Comparison of ENCODE assay signal across 20 cellular contexts in genomic region chr4:37948542-37948941, GRCh38. TPM values are rescaled to one million over a fixed set of nuclear protein-coding genes. Genes with fewer than 3 reads are reported as not detected.
DNase-seq lines count a peak whose midpoint lies in the region; ATAC-seq, FAIRE-seq and TF ChIP-seq lines count a peak whose summit lies in the region.
"Had no signal": no experiment of that assay in that cellular context is flagged by ENCODE, and none has a peak within 500 bp of the region (broad histone marks: within the 10 kb centered on the region; RNA-seq: fewer than 3 reads in every experiment).

No MANE protein-coding gene starts in this region.

- POLR2A ChIA-PET in GM12878 (lab: Charles Lee), result no interaction called here

- no peak for FAIRE-seq in GM12878 (lab: Jason Lieb, UNC)
- FAIRE-seq: A549, GM12892 had no signal

- DNase-seq in activated T-cell treated with anti-CD3 and anti-CD28 coated beads, Interleukin-2, amount 50 U/mL, for 72 hours, result no peak
- DNase-seq in activated T-cell treated with anti-CD3 and anti-CD28 coated beads, Interleukin-2, amount 50 U/mL, for 24 hours, result no peak
- DNase-seq in GM12878 (ENCODE audit: low read depth, low spot score) (peak; percentile 13), upper lobe of right lung (no peak)
- DNase-seq in stimulated activated naive CD8-positive, alpha-beta T cell treated with anti-CD3 and anti-CD28 coated beads, Interleukin-15, Interleukin-2, amounts not matched to agents 100 U/mL and 50 U/mL, for 24 hours, result no peak
- DNase-seq: activated CD4-positive, alpha-beta T cell treated with anti-CD3 and anti-CD28 coated beads, Interleukin-2, amount 10 ng/mL, durations not matched to agents 24 days and 14 days; anterior cingulate cortex; central memory CD4-positive, alpha-beta T cell; GF-D8; left lung; NCI-H187 treated with DMSO at 0.1 percent for 48 hours; NCI-H446 treated with DMSO at 0.1 percent for 48 hours; testis had no signal

- H3K27ac ChIP-seq in GM12878 (ENCODE audit: control insufficient read depth, insufficient read depth) (no peak overlapping the region), upper lobe of right lung (no peak overlapping the region)
- H3K27ac ChIP-seq: A549, C4-2B, left lung, testis had no signal

- H3K79me2 ChIP-seq in GM12878 (ENCODE audit: control insufficient read depth, insufficient read depth, low read length), result no peaks in the 10 kb centered on the region; the same call in 1 of the 2 replicates

- H3K9me3 ChIP-seq in GM12878 (replicated peaks; ENCODE audit: control insufficient read depth, insufficient read depth, low read length), result no peaks in the 10 kb centered on the region
- H3K9me3 ChIP-seq in upper lobe of right lung, result no peaks in the 10 kb centered on the region
- H3K9me3 ChIP-seq: A549, left lung, testis had no signal

- H3K27ac Mint-ChIP-seq in activated T-cell treated with anti-CD3 and anti-CD28 coated beads, Interleukin-2, amount 50 U/mL, for 72 hours, result no peak overlapping the region
- no peak overlapping the region for H3K27ac Mint-ChIP-seq in activated T-cell treated with anti-CD3 and anti-CD28 coated beads, Interleukin-2, amount 50 U/mL, for 24 hours
- H3K27ac Mint-ChIP-seq: activated CD4-positive, alpha-beta T cell treated with anti-CD3 and anti-CD28 coated beads, Interleukin-2, amount 10 ng/mL, durations not matched to agents 24 days and 14 days had no signal

- SMC1A ChIA-PET in GM12878 (lab: Charles Lee; ENCODE audit: uncharacterized antibody, unreplicated experiment), result interaction anchor here (0.9 kb wide), 1 partner anchor 53 kb away, joined by 3 read pairs; no protein-coding TSS in a partner anchor

- no peak overlapping the region for H3K4me3 Mint-ChIP-seq in activated T-cell treated with anti-CD3 and anti-CD28 coated beads, Interleukin-2, amount 50 U/mL, for 72 hours
- no peak overlapping the region for H3K4me3 Mint-ChIP-seq in activated T-cell treated with anti-CD3 and anti-CD28 coated beads, Interleukin-2, amount 50 U/mL, for 24 hours
- H3K4me3 Mint-ChIP-seq: activated CD4-positive, alpha-beta T cell treated with anti-CD3 and anti-CD28 coated beads, Interleukin-2, amount 10 ng/mL, durations not matched to agents 24 days and 14 days had no signal

- peaks cover 6% of the 10 kb centered on the region for H3K4me1 Mint-ChIP-seq in activated T-cell treated with anti-CD3 and anti-CD28 coated beads, Interleukin-2, amount 50 U/mL, for 72 hours (ENCODE audit: low read depth)
- peaks cover 27% of the 10 kb centered on the region for H3K4me1 Mint-ChIP-seq in activated T-cell treated with anti-CD3 and anti-CD28 coated beads, Interleukin-2, amount 50 U/mL, for 24 hours (ENCODE audit: low read depth)

- no peak for TF ChIP-seq POLR2A in GM12878 (IDR thresholded peaks at IDR 0.05; ENCODE audit: low read depth, low read length)

- intact Hi-C loops in GM12878 (cut with micrococcal nuclease; ENCODE audit: unreplicated experiment), result no loop called here
- intact Hi-C loops in upper lobe of right lung (cut with DNase I), result no loop called here

- TF ChIP-seq RAD21 in GM12878 (IDR thresholded peaks at IDR 0.05; ENCODE audit: insufficient read depth, low read depth, low read length), result no peak

- no peak overlapping the region for H3K9ac ChIP-seq in GM12878 (ENCODE audit: control insufficient read depth, insufficient read depth, low read length)

- RAD21 ChIA-PET in GM12878 (lab: Charles Lee; ENCODE audit: unreplicated experiment), result no interaction called here

- no peaks in the 10 kb centered on the region for H3K9me3 Mint-ChIP-seq in activated T-cell treated with anti-CD3 and anti-CD28 coated beads, Interleukin-2, amount 50 U/mL, for 72 hours
- H3K9me3 Mint-ChIP-seq in activated T-cell treated with anti-CD3 and anti-CD28 coated beads, Interleukin-2, amount 50 U/mL, for 24 hours, result no peaks in the 10 kb centered on the region
- H3K9me3 Mint-ChIP-seq: activated CD4-positive, alpha-beta T cell treated with anti-CD3 and anti-CD28 coated beads, Interleukin-2, amount 10 ng/mL, durations not matched to agents 24 days and 14 days had no signal

- no peaks in the 10 kb centered on the region for H3K27me3 Mint-ChIP-seq in activated T-cell treated with anti-CD3 and anti-CD28 coated beads, Interleukin-2, amount 50 U/mL, for 72 hours (ENCODE audit: low read depth)
- H3K27me3 Mint-ChIP-seq in activated T-cell treated with anti-CD3 and anti-CD28 coated beads, Interleukin-2, amount 50 U/mL, for 24 hours, result no peaks in the 10 kb centered on the region
- H3K27me3 Mint-ChIP-seq: activated CD4-positive, alpha-beta T cell treated with anti-CD3 and anti-CD28 coated beads, Interleukin-2, amount 10 ng/mL, durations not matched to agents 24 days and 14 days had no signal

- ATAC-seq in activated T-cell treated with anti-CD3 and anti-CD28 coated beads, Interleukin-2, amount 50 U/mL, for 72 hours (replicated peaks in 1 of 2), result peak; percentile 44 to 45
- peak; percentile 47 for ATAC-seq in HG03571 (IDR thresholded peaks at IDR 0.05; ENCODE audit: unreplicated experiment)
- no peak for ATAC-seq in GM12878
- ATAC-seq in stimulated activated naive CD8-positive, alpha-beta T cell treated with anti-CD3 and anti-CD28 coated beads, Interleukin-15, Interleukin-2, amounts not matched to agents 100 U/mL and 50 U/mL, for 24 hours, result peak; percentile 28
- ATAC-seq in upper lobe of right lung, result no peak
- ATAC-seq in HG02588 (IDR thresholded peaks at IDR 0.05; ENCODE audit: unreplicated experiment), result no peak
- no peak for ATAC-seq in GM18861 (IDR thresholded peaks at IDR 0.05; ENCODE audit: unreplicated experiment)
- ATAC-seq: A549, left lung had no signal

- no peak for TF ChIP-seq CTCF in GM12878 (IDR thresholded peaks at IDR 0.05 in 2 of 3, conservative IDR thresholded peaks at IDR 0.05 in 1 of 3; ENCODE audit: control insufficient read depth in 2 of 3, extremely low read depth in 1 of 3, insufficient read depth in 1 of 3, low read depth in 3 of 3, low read length in 3 of 3)
- TF ChIP-seq CTCF in upper lobe of right lung (IDR thresholded peaks at IDR 0.05), result no peak

- no peaks in the 10 kb centered on the region for H4K20me1 ChIP-seq in GM12878 (ENCODE audit: control insufficient read depth, insufficient read depth)

- 74% methylated on average over 4 of the region's 4 CpGs for WGBS in GM12878 (ENCODE audit: insufficient coverage, insufficient replicate concordance, low lambda C conversion rate, missing lambda C conversion rate)

- CTCF ChIA-PET in GM12878 (lab: Yijun Ruan, JAX), result no interaction called here

- no peaks in the 10 kb centered on the region for H3K36me3 ChIP-seq in GM12878 (ENCODE audit: control insufficient read depth in 2 of 2, insufficient read depth in 2 of 2, low read length in 1 of 2)
- no peaks in the 10 kb centered on the region for H3K36me3 ChIP-seq in upper lobe of right lung
- H3K36me3 ChIP-seq: left lung had no signal

- BruUV-seq in GM12878 (replicated peaks; lab: Mats Ljungman, UMichigan), result no TSS peak

- H3K36me3 Mint-ChIP-seq in activated T-cell treated with anti-CD3 and anti-CD28 coated beads, Interleukin-2, amount 50 U/mL, for 72 hours (ENCODE audit: insufficient read depth in 2 of 2), result no peaks in the 10 kb centered on the region
- H3K36me3 Mint-ChIP-seq in activated T-cell treated with anti-CD3 and anti-CD28 coated beads, Interleukin-2, amount 50 U/mL, for 24 hours (ENCODE audit: low read depth), result peaks cover 9% of the 10 kb centered on the region

- no peak overlapping the region for H2AFZ ChIP-seq in GM12878 (ENCODE audit: control insufficient read depth, low read depth, low read length)

- H3K4me3 ChIP-seq in GM12878, result no peak overlapping the region
- H3K4me3 ChIP-seq in upper lobe of right lung, result no peak overlapping the region
- H3K4me3 ChIP-seq: A549, left lung, testis had no signal

- in situ Hi-C loops in GM12878 (cut with MboI), result no loop called here

- H3K4me2 ChIP-seq in GM12878 (ENCODE audit: control insufficient read depth, insufficient read depth), result no peak overlapping the region
- H3K4me2 ChIP-seq: A549 had no signal

- TF ChIP-seq EP300 in GM12878 (IDR thresholded peaks at IDR 0.05; ENCODE audit: borderline replicate concordance in 1 of 2, control insufficient read depth in 1 of 2, low read depth in 2 of 2, low read length in 2 of 2), result no peak

- H3K4me1 ChIP-seq in GM12878 (ENCODE audit: control insufficient read depth, insufficient read depth, low read length) (peaks cover 5% of the 10 kb centered on the region; the same call in 1 of the 2 replicates), upper lobe of right lung (no peaks in the 10 kb centered on the region)
- H3K4me1 ChIP-seq: A549, testis had no signal

- H3K27me3 ChIP-seq in GM12878 (replicated peaks in 1 of 2; ENCODE audit: control insufficient read depth in 2 of 2, insufficient read depth in 2 of 2, low read length in 1 of 2) (no peaks in the 10 kb centered on the region), upper lobe of right lung (no peaks in the 10 kb centered on the region)
- H3K27me3 ChIP-seq: left lung, testis had no signal

RNA-seq across cellular contexts. Expression of gene PTTG2, which starts 11.7 kb away (rescaled TPM):
- not detected for total RNA-seq in activated T-cell treated with anti-CD3 and anti-CD28 coated beads, Interleukin-2, amount 50 U/mL, for 72 hours
- total RNA-seq in GM12878 (2013; cell fraction: nucleolus; rRNA removed), result 8.1 and 10.4 TPM in 2 replicates
- total RNA-seq in GM12878 (2014; rRNA removed) (0.33 TPM in 1 of 2 replicates, not detected in the other), GM12878 (2014; rRNA removed; fragmentation: Illumina TruSeq; extraction: Trizol) (0.54 and 0.55 TPM in 2 replicates), GM12878 (2021) (0.40 and 0.44 TPM in 2 replicates), upper lobe of right lung (0.84 TPM)
- not detected for polyA plus RNA-seq in GM12878 (2011; ENCODE audit: low read depth)
- polyA plus RNA-seq in GM12878 (2011; rRNA removed) (0.13 and 0.31 TPM in 2 replicates), GM12878 (2014; fragmentation: Illumina TruSeq; extraction: Trizol) (not detected in 2 replicates), GM12878 (2014; fragmentation: Nextera tagmentation; extraction: Ambion mirVana) (under 1 TPM in 1 of 2 experiments, not detected in 1; 0.09 TPM), GM12878 (2014; rRNA removed) (0.56 TPM in 1 of 2 replicates, not detected in the other), GM12878 (2016; fragmentation: Nextera tagmentation; extraction: Ambion mirVana) (under 1 TPM; 0.33 to 0.44 TPM)
- polyA plus RNA-seq in GM12878 (2011; cell fraction: cytosol; rRNA removed), result not detected in 2 replicates
- polyA plus RNA-seq in GM12878 (2011; cell fraction: nucleus; rRNA removed), result 0.63 and 1.2 TPM in 2 replicates
- not detected in 2 replicates for polyA plus RNA-seq in GM12878 (2012)
- polyA minus RNA-seq in GM12878 (2011; rRNA and poly(A)+ RNA removed), result 1.8 and 2.3 TPM in 2 replicates
- not detected in 2 replicates for polyA minus RNA-seq in GM12878 (2011; cell fraction: cytosol; rRNA and poly(A)+ RNA removed)
- polyA minus RNA-seq in GM12878 (2011; cell fraction: nucleus; rRNA and poly(A)+ RNA removed), result 3.0 and 4.8 TPM in 2 replicates
- total RNA-seq: MCF 10A had no signal
- polyA plus RNA-seq: A549 had no signal

RNA-seq across cellular contexts. Expression of gene TBC1D1, which starts 57.7 kb away (rescaled TPM):
- total RNA-seq in activated T-cell treated with anti-CD3 and anti-CD28 coated beads, Interleukin-2, amount 50 U/mL, for 72 hours, result 10 to 100 TPM; 58.0 to 68.7 TPM
- total RNA-seq in GM12878 (2013; cell fraction: nucleolus; rRNA removed), result 94.2 and 97.3 TPM in 2 replicates
- total RNA-seq in GM12878 (2014; rRNA removed) (93.2 and 102 TPM in 2 replicates), GM12878 (2014; rRNA removed; fragmentation: Illumina TruSeq; extraction: Trizol) (75.4 and 79.7 TPM in 2 replicates), GM12878 (2021) (78.8 and 89.7 TPM in 2 replicates), upper lobe of right lung (61.9 TPM)
- 41.7 TPM for polyA plus RNA-seq in GM12878 (2011; ENCODE audit: low read depth)
- polyA plus RNA-seq in GM12878 (2011; rRNA removed) (54.8 and 59.0 TPM in 2 replicates), GM12878 (2014; fragmentation: Illumina TruSeq; extraction: Trizol) (49.4 and 60.9 TPM in 2 replicates), GM12878 (2014; fragmentation: Nextera tagmentation; extraction: Ambion mirVana) (10 to 100 TPM in 1 of 2 experiments, 1 to 10 TPM in 1; 5.3 to 15.4 TPM), GM12878 (2014; rRNA removed) (75.5 and 79.3 TPM in 2 replicates), GM12878 (2016; fragmentation: Nextera tagmentation; extraction: Ambion mirVana) (10 to 100 TPM; 29.2 to 47.9 TPM)
- polyA plus RNA-seq in GM12878 (2011; cell fraction: cytosol; rRNA removed), result 59.9 and 62.1 TPM in 2 replicates
- polyA plus RNA-seq in GM12878 (2011; cell fraction: nucleus; rRNA removed), result 42.2 and 47.0 TPM in 2 replicates
- polyA plus RNA-seq in GM12878 (2012), result 70.2 and 70.7 TPM in 2 replicates
- polyA minus RNA-seq in GM12878 (2011; rRNA and poly(A)+ RNA removed), result 86.2 and 97.2 TPM in 2 replicates
- polyA minus RNA-seq in GM12878 (2011; cell fraction: cytosol; rRNA and poly(A)+ RNA removed), result 37.2 and 46.3 TPM in 2 replicates
- 31.7 and 56.9 TPM in 2 replicates for polyA minus RNA-seq in GM12878 (2011; cell fraction: nucleus; rRNA and poly(A)+ RNA removed)

Comparison
In these comparisons a context has a peak if more than half of its experiments do, and no peak if none do; other contexts are left out.
1. ATAC-seq: peak in activated T-cell treated with anti-CD3 and anti-CD28 coated beads, Interleukin-2, amount 50 U/mL, for 72 hours (2 of 2), HG03571 (single experiment) and stimulated activated naive CD8-positive, alpha-beta T cell treated with anti-CD3 and anti-CD28 coated beads, Interleukin-15, Interleukin-2, amounts not matched to agents 100 U/mL and 50 U/mL, for 24 hours (single experiment); none in GM12878 (single experiment), upper lobe of right lung (single experiment), HG02588 (single experiment) and GM18861 (single experiment).